ENCODE assay signal across 4 cellular contexts in genomic region chr12:22206111-22206728, GRCh38.
"Had no signal": no experiment of that assay in that cellular context is flagged by ENCODE, and none has a peak within 500 bp of the region (broad histone marks: within the 10 kb centered on the region; RNA-seq: fewer than 3 reads in every experiment).

No MANE protein-coding gene starts in this region.

- ATAC-seq: GM23338, HepG2 had no signal

- DNase-seq: H9, HCEC 1CT had no signal

- H3K4me3 ChIP-seq: GM23338 had no signal
